11 cellular contexts compared by ENCODE assay signal in the genomic region with DNA sequence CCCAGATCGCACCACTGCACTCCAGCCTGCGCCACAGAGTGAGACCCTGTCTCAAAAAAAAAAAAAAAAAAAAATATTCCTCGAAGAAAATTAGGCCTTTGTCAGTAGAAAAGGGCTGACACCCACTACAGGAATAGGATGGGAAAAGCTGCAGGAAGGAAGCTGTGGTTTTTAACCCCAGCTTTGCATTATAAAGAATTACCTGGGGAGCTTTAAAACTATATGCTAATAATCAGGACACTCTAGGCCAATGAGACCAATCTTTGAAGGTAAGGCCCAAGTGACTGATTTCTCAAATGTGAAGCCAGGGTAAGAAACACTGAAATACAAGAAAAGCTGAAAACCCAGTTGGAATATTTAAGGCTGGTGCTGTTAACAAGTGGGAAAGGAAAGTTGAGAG.
DNase-seq lines count a peak whose midpoint lies in the region; ATAC-seq, FAIRE-seq and TF ChIP-seq lines count a peak whose summit lies in the region.
"Had no signal": no experiment of that assay in that cellular context is flagged by ENCODE, and none has a peak within 500 bp of the region (broad histone marks: within the 10 kb centered on the region; RNA-seq: fewer than 3 reads in every experiment).

No MANE protein-coding gene starts in this region.

- H3K36me3 ChIP-seq in SK-N-SH (replicated peaks in 1 of 2; ENCODE audit: control insufficient read depth in 1 of 2, insufficient read depth in 2 of 2, low read length in 1 of 2), result peaks cover 3 to 4% of the 10 kb centered on the region in 2 experiments
- peaks cover 0 to 5% of the 10 kb centered on the region in 2 experiments for H3K36me3 ChIP-seq in keratinocyte (ENCODE audit: control insufficient read depth in 2 of 2, extremely low read depth in 1 of 2, insufficient read depth in 2 of 2, low read length in 2 of 2)
- peaks cover 0 to 4% (median 0%) of the 10 kb centered on the region in 4 donors for H3K36me3 ChIP-seq in stomach

- H3K4me1 ChIP-seq in SK-N-SH (ENCODE audit: control insufficient read depth in 1 of 2, insufficient read depth in 2 of 2, low read depth in 1 of 2, low read length in 1 of 2), result peaks cover 35 to 50% of the 10 kb centered on the region in 2 experiments
- H3K4me1 ChIP-seq in keratinocyte (ENCODE audit: control insufficient read depth, extremely low read depth, insufficient read depth, low read length), result peaks cover 52% of the 10 kb centered on the region
- H3K4me1 ChIP-seq in stomach, result peaks cover 43 to 75% (median 68%) of the 10 kb centered on the region in 4 donors

- H3K36me3 Mint-ChIP-seq in activated naive CD8-positive, alpha-beta T cell, result no peaks in the 10 kb centered on the region

- H3F3A ChIP-seq in SK-N-SH (replicated peaks; ENCODE audit: insufficient read depth), result no peaks in the 10 kb centered on the region

- no peak for FAIRE-seq in keratinocyte (lab: Jason Lieb, UNC)

- no peak for ATAC-seq in SK-N-SH treated with all-trans-retinoic acid at 6 μM for 48 hours

- dilution Hi-C loops in keratinocyte (cut with MboI; ENCODE audit: extremely low pct_ligation_motif_present, low sequenced_read_pairs), result no loop called here

- H3K27ac ChIP-seq in SK-N-SH (ENCODE audit: low read depth in 2 of 2, low read length in 1 of 2) (no peak overlapping the region; a peak in 1 of 4 replicates), keratinocyte (ENCODE audit: control insufficient read depth, insufficient read depth, low read length) (no peak overlapping the region), stomach (peak overlapping the region in 4 of 5 donors; percentile 61 to 93 (median 90))

- H3K27me3 Mint-ChIP-seq in activated naive CD8-positive, alpha-beta T cell, result no peaks in the 10 kb centered on the region

- H3K79me2 ChIP-seq in SK-N-SH (ENCODE audit: insufficient read depth), result peaks cover 69% of the 10 kb centered on the region
- peaks cover 52% of the 10 kb centered on the region for H3K79me2 ChIP-seq in keratinocyte (ENCODE audit: control insufficient read depth, insufficient read depth, low read length)

- POLR2A ChIA-PET in SK-N-SH (lab: Yijun Ruan, JAX) (no interaction called here), GM10248 (lab: Yijun Ruan, JAX) (no interaction called here)

- H2AFZ ChIP-seq in SK-N-SH (ENCODE audit: low read depth), result no peak overlapping the region
- H2AFZ ChIP-seq in keratinocyte (ENCODE audit: control insufficient read depth, low read length), result no peak overlapping the region

- H3K4me2 ChIP-seq in SK-N-SH (peak overlapping the region; percentile 89), keratinocyte (ENCODE audit: control insufficient read depth, extremely low read depth, insufficient read depth, low read depth, low read length) (peak overlapping the region; percentile 92)

- 66% methylated on average over 3 of the region's 3 CpGs for WGBS in SK-N-SH (ENCODE audit: low lambda C conversion rate)
- 46 to 66% (median 59%) methylated on average over 3 of the region's 3 CpGs for WGBS in stomach, 5 donors

- H3K9me3 ChIP-seq in SK-N-SH, result no peaks in the 10 kb centered on the region
- H3K9me3 ChIP-seq in keratinocyte (ENCODE audit: control insufficient read depth, low read depth, low read length), result no peaks in the 10 kb centered on the region
- no peaks in the 10 kb centered on the region for H3K9me3 ChIP-seq in stomach

- CTCF ChIA-PET in SK-N-SH (lab: Yijun Ruan, JAX) (interaction anchor here (1.0 to 24.7 kb wide), 8 partner anchors 10 to 528 kb away, joined by 3 to 513 read pairs (median 4); no protein-coding TSS in a partner anchor), GM10248 (lab: Yijun Ruan, JAX) (interaction anchor here (1.2 to 10.4 kb wide), 5 partner anchors 11 to 108 kb away, joined by 3 to 97 read pairs (median 4); no protein-coding TSS in a partner anchor)

- H3K9me3 Mint-ChIP-seq in activated naive CD8-positive, alpha-beta T cell (ENCODE audit: low read depth), result no peaks in the 10 kb centered on the region

- H4K20me1 ChIP-seq in SK-N-SH (ENCODE audit: insufficient read depth) (peaks cover 59% of the 10 kb centered on the region), keratinocyte (ENCODE audit: control insufficient read depth, extremely low read depth, insufficient read depth, low read length) (peaks cover 9% of the 10 kb centered on the region)

- intact Hi-C loops in stomach (cut with DNase I; ENCODE audit: low total_unique reads), result no loop called here

- H3K4me1 Mint-ChIP-seq in activated naive CD8-positive, alpha-beta T cell (ENCODE audit: low read depth), result peaks cover 63% of the 10 kb centered on the region

- H3K9ac ChIP-seq in SK-N-SH, result 0 out of 2 replicates have a peak overlapping the region, but pooled peaks have one; percentile 93
- no peak overlapping the region for H3K9ac ChIP-seq in keratinocyte (ENCODE audit: control insufficient read depth, extremely low read depth, insufficient read depth, low read length)

- peak overlapping the region; percentile 80 for H3K4me3 Mint-ChIP-seq in activated naive CD8-positive, alpha-beta T cell

- H3K27ac Mint-ChIP-seq in activated naive CD8-positive, alpha-beta T cell, result no peak overlapping the region

- H3K4me3 ChIP-seq in SK-N-SH (ENCODE audit: low read depth in 2 of 2, low read length in 1 of 2), result peak overlapping the region; percentile 70 to 75; a peak in 3 of 4 replicates
- H3K4me3 ChIP-seq in keratinocyte (ENCODE audit: control insufficient read depth in 2 of 3, extremely low read depth in 1 of 3, insufficient read depth in 2 of 3, low read depth in 1 of 3, low read length in 3 of 3), result peak overlapping the region in 2 of 3 experiments; percentile 36 to 88
- H3K4me3 ChIP-seq in stomach, result peak overlapping the region in 3 of 4 donors; percentile 91 to 95 (median 93)

- TF ChIP-seq EP300 in SK-N-SH (IDR thresholded peaks at IDR 0.05; ENCODE audit: borderline replicate concordance in 1 of 2, low read depth in 1 of 2, low read length in 1 of 2) (no peak), stomach (IDR thresholded peaks at IDR 0.05) (no peak)

- TF ChIP-seq CTCF in SK-N-SH (IDR thresholded peaks at IDR 0.05) (no peak), keratinocyte (optimal IDR thresholded peaks at IDR 0.05 in 1 of 3, IDR thresholded peaks at IDR 0.05 in 1 of 3, conservative IDR thresholded peaks at IDR 0.05 in 1 of 3; ENCODE audit: extremely low read depth in 1 of 3, insufficient read depth in 2 of 3, low read length in 3 of 3) (no peak), stomach (IDR thresholded peaks at IDR 0.05) (no peak), GM10248 (IDR thresholded peaks at IDR 0.05; ENCODE audit: control extremely low read depth, extremely low read depth, low read depth, missing control alignments) (no peak)

- H3K27me3 ChIP-seq in SK-N-SH (ENCODE audit: insufficient read depth), result no peaks in the 10 kb centered on the region
- H3K27me3 ChIP-seq in keratinocyte (ENCODE audit: control insufficient read depth, extremely low read depth, insufficient read depth, low read length), result no peaks in the 10 kb centered on the region
- no peaks in the 10 kb centered on the region for H3K27me3 ChIP-seq in stomach

- peaks cover 14% of the 10 kb centered on the region for H3K9me1 ChIP-seq in keratinocyte (ENCODE audit: control insufficient read depth, extremely low read depth, insufficient read depth, low read length)

- no peak for TF ChIP-seq POLR2A in stomach (IDR thresholded peaks at IDR 0.05)

- no peak for TF ChIP-seq RAD21 in SK-N-SH (IDR thresholded peaks at IDR 0.05; ENCODE audit: low read length)

- no peak for DNase-seq in SK-N-SH
- no peak for DNase-seq in keratinocyte (ENCODE audit: low read depth, low spot score)
- no peak for DNase-seq in stomach
- no peak for DNase-seq in NCI-H2171 (lab: John Stamatoyannopoulos, UW)
- no peak for DNase-seq in NCI-H1105 treated with DMSO at 0.1 percent for 48 hours (lab: John Stamatoyannopoulos, UW)
- no peak for DNase-seq in GM10248 (ENCODE audit: extremely low spot score)
- DNase-seq: 8988T; activated naive CD4-positive, alpha-beta T cell treated with Interleukin-2 at 50 U/mL for 16 hours; NK-92 treated with Interleukin-12 subunit alpha and Interleukin-12 subunit beta, amount 100 ng/mL, for 24 hours had no signal

- H3K9me2 ChIP-seq in SK-N-SH, result no peaks in the 10 kb centered on the region

TF ChIP-seq in SK-N-SH, 30 proteins besides CTCF, POLR2A, EP300 and RAD21 (continues in another document):
- TF ChIP-seq, protein P1, sequence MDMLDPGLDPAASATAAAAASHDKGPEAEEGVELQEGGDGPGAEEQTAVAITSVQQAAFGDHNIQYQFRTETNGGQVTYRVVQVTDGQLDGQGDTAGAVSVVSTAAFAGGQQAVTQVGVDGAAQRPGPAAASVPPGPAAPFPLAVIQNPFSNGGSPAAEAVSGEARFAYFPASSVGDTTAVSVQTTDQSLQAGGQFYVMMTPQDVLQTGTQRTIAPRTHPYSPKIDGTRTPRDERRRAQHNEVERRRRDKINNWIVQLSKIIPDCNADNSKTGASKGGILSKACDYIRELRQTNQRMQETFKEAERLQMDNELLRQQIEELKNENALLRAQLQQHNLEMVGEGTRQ (IDR thresholded peaks at IDR 0.05; ENCODE audit: borderline replicate concordance, low read depth, low read length), result no peak
- TF ChIP-seq NRF1 (IDR thresholded peaks at IDR 0.05; ENCODE audit: low read depth, low read length) (no peak), SMC3 (IDR thresholded peaks at IDR 0.05; ENCODE audit: low read depth, low read length) (no peak)

TF ChIP-seq in SK-N-SH treated with all-trans-retinoic acid at 6 μM for 48 hours, 23 proteins besides CTCF, POLR2A, EP300 and RAD21 (continues in another document):
- no peak for TF ChIP-seq ZNF565 (CRISPR knock-in tag; conservative IDR thresholded peaks at IDR 0.05; ENCODE audit: low read depth)
- TF ChIP-seq RARB (CRISPR knock-in tag; IDR thresholded peaks at IDR 0.05), result no peak
- TF ChIP-seq ZC3H10 (CRISPR knock-in tag; IDR thresholded peaks at IDR 0.05), result no peak
- no peak for TF ChIP-seq BACH2 (CRISPR knock-in tag; IDR thresholded peaks at IDR 0.05; ENCODE audit: borderline replicate concordance)
- TF ChIP-seq PPARA (CRISPR knock-in tag; IDR thresholded peaks at IDR 0.05; ENCODE audit: borderline replicate concordance), result no peak
- TF ChIP-seq, protein P2, sequence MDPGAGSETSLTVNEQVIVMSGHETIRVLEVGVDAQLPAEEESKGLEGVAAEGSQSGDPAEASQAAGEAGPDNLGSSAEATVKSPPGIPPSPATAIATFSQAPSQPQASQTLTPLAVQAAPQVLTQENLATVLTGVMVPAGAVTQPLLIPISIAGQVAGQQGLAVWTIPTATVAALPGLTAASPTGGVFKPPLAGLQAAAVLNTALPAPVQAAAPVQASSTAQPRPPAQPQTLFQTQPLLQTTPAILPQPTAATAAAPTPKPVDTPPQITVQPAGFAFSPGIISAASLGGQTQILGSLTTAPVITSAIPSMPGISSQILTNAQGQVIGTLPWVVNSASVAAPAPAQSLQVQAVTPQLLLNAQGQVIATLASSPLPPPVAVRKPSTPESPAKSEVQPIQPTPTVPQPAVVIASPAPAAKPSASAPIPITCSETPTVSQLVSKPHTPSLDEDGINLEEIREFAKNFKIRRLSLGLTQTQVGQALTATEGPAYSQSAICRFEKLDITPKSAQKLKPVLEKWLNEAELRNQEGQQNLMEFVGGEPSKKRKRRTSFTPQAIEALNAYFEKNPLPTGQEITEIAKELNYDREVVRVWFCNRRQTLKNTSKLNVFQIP (CRISPR knock-in tag; IDR thresholded peaks at IDR 0.05; ENCODE audit: borderline replicate concordance, low read depth), result no peak

Comparison
In these comparisons a context has a peak if more than half of its experiments do, and no peak if none do; other contexts are left out.
1. H3K27ac ChIP-seq: peak in stomach (4 of 5); none in SK-N-SH (0 of 2) and keratinocyte (single experiment).
2. Peak in every context shown above with its lines, with median percentiles within 50 percentile points of each other: H3K4me3 ChIP-seq.